Comparison of ENCODE assay signal across 16 cellular contexts in genomic region chr5:150075806-150076205, GRCh38. TPM values are rescaled to one million over a fixed set of nuclear protein-coding genes. Genes with fewer than 3 reads are reported as not detected.
DNase-seq lines count a peak whose midpoint lies in the region; ATAC-seq and TF ChIP-seq lines count a peak whose summit lies in the region.
"Had no signal": no experiment of that assay in that cellular context is flagged by ENCODE, and none has a peak within 500 bp of the region (broad histone marks: within the 10 kb centered on the region; RNA-seq: fewer than 3 reads in every experiment).

No MANE protein-coding gene starts in this region.

- H3K9ac ChIP-seq in H9 (ENCODE audit: extremely low read depth, insufficient read length, low read length), result no peak overlapping the region

- H2AK5ac ChIP-seq in H9 (ENCODE audit: insufficient read length, low read length), result no peak overlapping the region

- peaks cover 5% of the 10 kb centered on the region for H3K27me3 Mint-ChIP-seq in H9 (ENCODE audit: low read depth)

- no peak overlapping the region for H2AFZ ChIP-seq in H9 (ENCODE audit: low read length)

- H3K4me3 Mint-ChIP-seq in H9, result no peak overlapping the region
- H3K4me3 Mint-ChIP-seq: activated naive CD4-positive, alpha-beta T cell treated with anti-CD3 and anti-CD28 coated beads, Interleukin-2, amount 50 U/mL, for 24 hours had no signal

- H3K18ac ChIP-seq in H9 (ENCODE audit: insufficient read length, low read depth, low read length), result no peak overlapping the region

- no peak overlapping the region for H3K27ac ChIP-seq in H9 (ENCODE audit: insufficient read length, low read depth, low read length)
- no peak overlapping the region for H3K27ac ChIP-seq in upper lobe of right lung
- H3K27ac ChIP-seq: 22Rv1, RWPE1 had no signal

- no peak overlapping the region for H3K4ac ChIP-seq in H9 (ENCODE audit: low read depth, low read length)

- H3K79me1 ChIP-seq in H9 (ENCODE audit: insufficient read depth, low read depth, low read length, poor library complexity, severe bottlenecking), result no peaks in the 10 kb centered on the region

- DNase-seq in DMS 273 (lab: John Stamatoyannopoulos, UW; ENCODE audit: unreplicated experiment), result peak; percentile 21
- no peak for DNase-seq in DMS 273 treated with DMSO at 0.1 percent for 48 hours (lab: John Stamatoyannopoulos, UW)
- DNase-seq in H9, result no peak
- DNase-seq in activated CD8-positive, alpha-beta memory T cell treated with anti-CD3 and anti-CD28 coated beads, Interleukin-2, amount 50 U/mL, for 48 hours, result peak; percentile 36
- DNase-seq in mucosa of gallbladder (ENCODE audit: low spot score), result peak; percentile 6
- DNase-seq in upper lobe of right lung, result no peak
- DNase-seq: kidney, NCI-H146, NCI-H524 treated with DMSO at 0.1 percent for 48 hours, small intestine, T1000 had no signal

- H2BK12ac ChIP-seq in H9 (ENCODE audit: insufficient read length, low read depth, low read length), result no peak overlapping the region

- no peaks in the 10 kb centered on the region for H3K36me3 Mint-ChIP-seq in H9 (ENCODE audit: insufficient read depth in 1 of 3, low read depth in 3 of 3)
- H3K36me3 Mint-ChIP-seq: activated naive CD4-positive, alpha-beta T cell treated with anti-CD3 and anti-CD28 coated beads, Interleukin-2, amount 50 U/mL, for 24 hours had no signal

- H4K20me1 ChIP-seq in H9 (ENCODE audit: control insufficient read depth, insufficient read depth, insufficient read length), result no peaks in the 10 kb centered on the region

- no CpG with 5 or more reads among the region's 4 CpGs for WGBS in H9 (ENCODE audit: extremely low coverage, insufficient read length, low lambda C conversion rate)

- H3K9me3 ChIP-seq in H9 (ENCODE audit: control insufficient read depth, low read depth, low read length), result no peaks in the 10 kb centered on the region
- no peaks in the 10 kb centered on the region for H3K9me3 ChIP-seq in upper lobe of right lung

- no peaks in the 10 kb centered on the region for H3K36me3 ChIP-seq in upper lobe of right lung

- H3K27me3 ChIP-seq in H9 (ENCODE audit: insufficient read depth, low read length) (no peaks in the 10 kb centered on the region), upper lobe of right lung (no peaks in the 10 kb centered on the region)

- no peak overlapping the region for H2BK20ac ChIP-seq in H9 (ENCODE audit: low read depth, low read length, poor library complexity, severe bottlenecking)

- H4K91ac ChIP-seq in H9 (ENCODE audit: insufficient read length, low read depth, low read length), result no peak overlapping the region

- H3K14ac ChIP-seq in H9 (ENCODE audit: insufficient read depth, low read length), result no peak overlapping the region; the same call in 1 of the 2 replicates

- no peak overlapping the region for H4K5ac ChIP-seq in H9 (ENCODE audit: insufficient read length, low read depth, low read length)

- H3K9me3 Mint-ChIP-seq in H9, result no peaks in the 10 kb centered on the region
- H3K9me3 Mint-ChIP-seq: activated naive CD4-positive, alpha-beta T cell treated with anti-CD3 and anti-CD28 coated beads, Interleukin-2, amount 50 U/mL, for 24 hours had no signal

- H2BK5ac ChIP-seq in H9 (ENCODE audit: insufficient read length, low read length), result no peak overlapping the region

- no peak overlapping the region for H3T11ph ChIP-seq in H9 (ENCODE audit: low read length)

- no peak overlapping the region for H3K4me2 ChIP-seq in H9 (ENCODE audit: insufficient read depth, insufficient read length, low read length)

- intact Hi-C loops in upper lobe of right lung (cut with DNase I), result no loop called here

- H3K56ac ChIP-seq in H9 (ENCODE audit: insufficient read length, low read depth, low read length), result no peak overlapping the region

- no peaks in the 10 kb centered on the region for H3K4me1 ChIP-seq in H9 (ENCODE audit: insufficient read depth, low read length)
- no peaks in the 10 kb centered on the region for H3K4me1 ChIP-seq in upper lobe of right lung

- no peak overlapping the region for H3K23ac ChIP-seq in H9 (ENCODE audit: insufficient read length, low read depth, low read length)

- no peak for ATAC-seq in GM19397 (IDR thresholded peaks at IDR 0.05; ENCODE audit: unreplicated experiment)
- no peak for ATAC-seq in GM21526 (IDR thresholded peaks at IDR 0.05; ENCODE audit: low FRiP score, unreplicated experiment)
- ATAC-seq in upper lobe of right lung, result no peak

- no peak overlapping the region for H2BK120ac ChIP-seq in H9 (ENCODE audit: low read depth, low read length, poor library complexity, severe bottlenecking)

- no peak overlapping the region for H2BK15ac ChIP-seq in H9 (ENCODE audit: low read depth, low read length)

- H3K27ac Mint-ChIP-seq in H9, result no peak overlapping the region
- H3K27ac Mint-ChIP-seq: activated naive CD4-positive, alpha-beta T cell treated with anti-CD3 and anti-CD28 coated beads, Interleukin-2, amount 50 U/mL, for 24 hours had no signal

- no peak overlapping the region for H3K4me3 ChIP-seq in upper lobe of right lung

- no peak overlapping the region for H4K8ac ChIP-seq in H9 (replicated peaks; ENCODE audit: insufficient read length, low read depth, low read length)

- peak; percentile 31; the same call in 1 of the 3 replicates for TF ChIP-seq CTCF in H9 (conservative IDR thresholded peaks at IDR 0.05)
- no peak for TF ChIP-seq CTCF in upper lobe of right lung (IDR thresholded peaks at IDR 0.05)

- 0 out of 4 replicates have a peak, but pooled peaks cover 0 to 2% of the 10 kb centered on the region in 2 experiments for H3K4me1 Mint-ChIP-seq in H9
- H3K4me1 Mint-ChIP-seq: activated naive CD4-positive, alpha-beta T cell treated with anti-CD3 and anti-CD28 coated beads, Interleukin-2, amount 50 U/mL, for 24 hours had no signal

- H3K23me2 ChIP-seq in H9 (ENCODE audit: insufficient read length, low read depth, low read length, poor library complexity, severe bottlenecking), result no peaks in the 10 kb centered on the region

- no peaks in the 10 kb centered on the region for H3K79me2 ChIP-seq in H9 (ENCODE audit: insufficient read depth, low read length)

RNA-seq across cellular contexts. Expression of gene CSF1R, which starts 10.5 kb away (rescaled TPM):
- total RNA-seq in H9 (2021) (0.13 TPM in 1 of 2 replicates, not detected in the other), mucosa of gallbladder (91.9 TPM), upper lobe of right lung (48.7 TPM)

Comparison
In these comparisons a context has a peak if more than half of its experiments do, and no peak if none do; other contexts are left out.
1. DNase-seq: peak in DMS 273 (single experiment), activated CD8-positive, alpha-beta memory T cell treated with anti-CD3 and anti-CD28 coated beads, Interleukin-2, amount 50 U/mL, for 48 hours (single experiment) and mucosa of gallbladder (single experiment); none in DMS 273 treated with DMSO at 0.1 percent for 48 hours (single experiment), H9 (single experiment) and upper lobe of right lung (single experiment).
2. RNA of gene CSF1R, which starts 10.5 kb away (total RNA-seq): 91.9 TPM in mucosa of gallbladder (single experiment) and 48.7 TPM in upper lobe of right lung (single experiment); 0.13 TPM in H9; every median in the first group is over 10 times any median in the second.